In the genomic region with DNA sequence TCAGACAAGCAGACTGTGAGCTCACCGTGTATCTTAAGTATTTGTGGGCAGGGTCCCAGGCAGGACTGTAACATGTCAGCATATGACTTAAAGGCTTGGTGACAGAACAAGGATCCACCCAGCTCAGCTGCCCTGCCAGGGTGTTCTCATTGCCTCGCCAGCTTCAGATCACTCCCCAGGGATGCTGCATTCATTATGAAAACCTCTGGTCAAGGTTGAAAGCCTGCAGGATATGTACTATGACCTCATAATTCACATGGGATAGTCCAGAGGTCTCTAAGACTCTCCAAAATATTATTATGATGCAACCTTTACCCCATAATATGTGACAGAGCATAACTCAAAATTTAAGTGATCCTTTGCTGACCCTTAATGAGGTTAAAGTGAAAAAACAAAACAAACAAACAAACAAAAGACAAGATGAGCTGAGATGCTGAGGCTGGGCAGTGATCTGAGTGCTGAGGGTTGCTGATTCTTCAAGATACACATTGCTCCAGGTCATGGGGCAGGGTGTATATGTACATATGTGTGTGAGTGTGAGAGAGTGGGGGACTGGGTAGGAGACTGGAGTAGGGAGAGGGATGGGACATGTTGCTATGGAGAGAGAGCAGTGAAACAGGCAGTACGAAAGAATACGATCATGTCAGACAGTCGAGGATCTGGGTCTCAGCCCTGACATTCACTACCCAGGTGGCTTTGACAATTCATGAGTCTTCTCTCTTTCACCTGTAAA, we compare ENCODE assay signal across 8 cellular contexts.
DNase-seq lines count a peak whose midpoint lies in the region; ATAC-seq and TF ChIP-seq lines count a peak whose summit lies in the region.

No MANE protein-coding gene starts in this region.

- H3K4me3 ChIP-seq in fibroblast of pulmonary artery (replicated peaks; ENCODE audit: low read depth, low read length): no peak overlapping the region

- DNase-seq in A172 (ENCODE audit: low spot score) (peak; percentile 44), HK-2 (ENCODE audit: unreplicated experiment) (peak; percentile 59), fibroblast of pulmonary artery (ENCODE audit: low read depth) (peak; percentile 45), foreskin melanocyte (no peak), superior temporal gyrus (ENCODE audit: extremely low spot score) (no peak), retina (no peak)

- TF ChIP-seq CTCF in fibroblast of pulmonary artery (IDR thresholded peaks at IDR 0.05; ENCODE audit: low read length, missing control alignments): no peak

- ATAC-seq in GM19467 (IDR thresholded peaks at IDR 0.05; ENCODE audit: unreplicated experiment) (peak; percentile 32), HG03521 (IDR thresholded peaks at IDR 0.05; ENCODE audit: unreplicated experiment) (no peak)

Comparison
In these comparisons a context has a peak if more than half of its experiments do, and no peak if none do; other contexts are left out.
1. DNase-seq: peak in A172 (single experiment), HK-2 (single experiment) and fibroblast of pulmonary artery (single experiment); none in foreskin melanocyte (single experiment), superior temporal gyrus (single experiment) and retina (single experiment).